In the genomic region with DNA sequence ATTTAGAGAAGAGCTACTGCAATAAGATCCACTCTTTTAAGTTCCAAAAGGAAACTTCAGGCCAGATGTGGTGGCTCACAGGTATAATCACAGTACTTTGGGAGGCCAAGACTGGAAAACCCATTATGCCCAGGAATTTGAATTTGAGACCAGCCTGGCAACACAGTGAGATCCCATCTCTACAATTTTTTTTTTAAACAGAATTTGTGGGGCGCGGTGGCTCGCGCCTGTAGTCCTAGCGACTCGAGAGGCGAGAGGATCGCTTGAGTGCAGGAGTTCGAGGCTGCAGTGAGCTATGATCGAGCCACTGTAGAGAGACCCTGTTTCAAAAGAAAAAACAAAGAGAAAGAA, we compare ENCODE assay signal across 8 cellular contexts. TPM values are rescaled to one million over a fixed set of nuclear protein-coding genes. Genes with fewer than 3 reads are reported as not detected.
DNase-seq lines count a peak whose midpoint lies in the region; ATAC-seq and TF ChIP-seq lines count a peak whose summit lies in the region.

No MANE protein-coding gene starts in this region.

- H3K4me3 ChIP-seq in GM12875 (ENCODE audit: low read depth, low read length) (peak overlapping the region; percentile 74), fibroblast of villous mesenchyme (ENCODE audit: low read depth, low read length) (peak overlapping the region; percentile 69), retinal pigment epithelial cell (ENCODE audit: low read length) (peak overlapping the region; percentile 95)

- DNase-seq in fibroblast of villous mesenchyme (ENCODE audit: low read depth) = no peak
- DNase-seq in retinal pigment epithelial cell (ENCODE audit: low read depth) = no peak
- no peak for DNase-seq in retina
- no peak for DNase-seq in NCI-H187 treated with DMSO at 0.1 percent for 48 hours (lab: John Stamatoyannopoulos, UW)
- DNase-seq in midbrain (lab: John Stamatoyannopoulos, UW) = no peak

- ATAC-seq in SK-N-SH treated with all-trans-retinoic acid at 6 μM for 48 hours (peak; percentile 11), GM21390 (IDR thresholded peaks at IDR 0.05; ENCODE audit: unreplicated experiment) (no peak)

- TF ChIP-seq CTCF in GM12875 (IDR thresholded peaks at IDR 0.05; ENCODE audit: borderline replicate concordance, insufficient read depth, low read depth, low read length) (no peak), fibroblast of villous mesenchyme (IDR thresholded peaks at IDR 0.05; ENCODE audit: insufficient read depth, low read depth, low read length) (no peak), retinal pigment epithelial cell (conservative IDR thresholded peaks at IDR 0.05; ENCODE audit: low read depth, low read length) (no peak)

TF ChIP-seq in SK-N-SH treated with all-trans-retinoic acid at 6 μM for 48 hours, 23 proteins besides CTCF, POLR2A, EP300 and RAD21:
- TF ChIP-seq ZC3H10 (CRISPR knock-in tag; IDR thresholded peaks at IDR 0.05) (no peak), ZFP30 (CRISPR knock-in tag; IDR thresholded peaks at IDR 0.05) (no peak), SNAI2 (CRISPR knock-in tag; IDR thresholded peaks at IDR 0.05) (no peak), RARB (CRISPR knock-in tag; IDR thresholded peaks at IDR 0.05) (no peak), ZFP3 (CRISPR knock-in tag; IDR thresholded peaks at IDR 0.05) (no peak), ARNTL (CRISPR knock-in tag; IDR thresholded peaks at IDR 0.05; ENCODE audit: borderline replicate concordance, low read depth) (no peak), GLIS3 (CRISPR knock-in tag; IDR thresholded peaks at IDR 0.05) (no peak)
- TF ChIP-seq, protein P1, sequence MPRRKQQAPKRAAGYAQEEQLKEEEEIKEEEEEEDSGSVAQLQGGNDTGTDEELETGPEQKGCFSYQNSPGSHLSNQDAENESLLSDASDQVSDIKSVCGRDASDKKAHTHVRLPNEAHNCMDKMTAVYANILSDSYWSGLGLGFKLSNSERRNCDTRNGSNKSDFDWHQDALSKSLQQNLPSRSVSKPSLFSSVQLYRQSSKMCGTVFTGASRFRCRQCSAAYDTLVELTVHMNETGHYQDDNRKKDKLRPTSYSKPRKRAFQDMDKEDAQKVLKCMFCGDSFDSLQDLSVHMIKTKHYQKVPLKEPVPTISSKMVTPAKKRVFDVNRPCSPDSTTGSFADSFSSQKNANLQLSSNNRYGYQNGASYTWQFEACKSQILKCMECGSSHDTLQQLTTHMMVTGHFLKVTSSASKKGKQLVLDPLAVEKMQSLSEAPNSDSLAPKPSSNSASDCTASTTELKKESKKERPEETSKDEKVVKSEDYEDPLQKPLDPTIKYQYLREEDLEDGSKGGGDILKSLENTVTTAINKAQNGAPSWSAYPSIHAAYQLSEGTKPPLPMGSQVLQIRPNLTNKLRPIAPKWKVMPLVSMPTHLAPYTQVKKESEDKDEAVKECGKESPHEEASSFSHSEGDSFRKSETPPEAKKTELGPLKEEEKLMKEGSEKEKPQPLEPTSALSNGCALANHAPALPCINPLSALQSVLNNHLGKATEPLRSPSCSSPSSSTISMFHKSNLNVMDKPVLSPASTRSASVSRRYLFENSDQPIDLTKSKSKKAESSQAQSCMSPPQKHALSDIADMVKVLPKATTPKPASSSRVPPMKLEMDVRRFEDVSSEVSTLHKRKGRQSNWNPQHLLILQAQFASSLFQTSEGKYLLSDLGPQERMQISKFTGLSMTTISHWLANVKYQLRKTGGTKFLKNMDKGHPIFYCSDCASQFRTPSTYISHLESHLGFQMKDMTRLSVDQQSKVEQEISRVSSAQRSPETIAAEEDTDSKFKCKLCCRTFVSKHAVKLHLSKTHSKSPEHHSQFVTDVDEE (CRISPR knock-in tag; IDR thresholded peaks at IDR 0.05) = no peak

RNA-seq across cellular contexts. Expression of a gene that starts 0.8 kb away (rescaled TPM):
- 23.5 and 29.4 TPM in 2 replicates for total RNA-seq in fibroblast of villous mesenchyme

RNA-seq across cellular contexts. Expression of a gene that starts 58.1 kb away (rescaled TPM):
- total RNA-seq in fibroblast of villous mesenchyme = 21.6 and 24.2 TPM in 2 replicates
